ENCODE assay signal across 9 cellular contexts in genomic region chr1:66542811-66543767, GRCh38. TPM values are rescaled to one million over a fixed set of nuclear protein-coding genes. Genes with fewer than 3 reads are reported as not detected.
DNase-seq lines count a peak whose midpoint lies in the region; ATAC-seq, FAIRE-seq and TF ChIP-seq lines count a peak whose summit lies in the region.
"Had no signal": no experiment of that assay in that cellular context is flagged by ENCODE, and none has a peak within 500 bp of the region (broad histone marks: within the 10 kb centered on the region; RNA-seq: fewer than 3 reads in every experiment).

No MANE protein-coding gene starts in this region.

- peak overlapping the region; percentile 50; the same call in 1 of the 2 replicates for H3K27ac Mint-ChIP-seq in GM23338
- H3K27ac Mint-ChIP-seq: activated B cell treated with CpG ODN at 0.5 μM for 24 hours had no signal

- no peak for TF ChIP-seq EP300 in gastroesophageal sphincter (IDR thresholded peaks at IDR 0.05)

- H3K9me2 ChIP-seq in GM23338 (ENCODE audit: insufficient read depth): no peaks in the 10 kb centered on the region
- H3K9me2 ChIP-seq in PC-9 (ENCODE audit: insufficient read depth): no peaks in the 10 kb centered on the region

- TF ChIP-seq POLR2A in gastroesophageal sphincter (IDR thresholded peaks at IDR 0.05): no peak
- no peak for TF ChIP-seq POLR2A in GM12892 (IDR thresholded peaks at IDR 0.05; ENCODE audit: low read depth, low read length)

- H3K27me3 Mint-ChIP-seq in GM23338 (ENCODE audit: insufficient read depth, low read depth, poor library complexity): peaks cover 4% of the 10 kb centered on the region
- H3K27me3 Mint-ChIP-seq: activated B cell treated with CpG ODN at 0.5 μM for 24 hours had no signal

- 38 to 67% methylated on average over 6 to 8 of the region's 8 CpGs for WGBS in gastroesophageal sphincter (ENCODE audit: low coverage in 1 of 2), 2 donors

- H3F3A ChIP-seq in GM23338 (replicated peaks; ENCODE audit: low read depth): no peaks in the 10 kb centered on the region
- no peaks in the 10 kb centered on the region for H3F3A ChIP-seq in PC-9 (ENCODE audit: insufficient read depth, low read depth)

- intact Hi-C loops in PC-9 (cut with micrococcal nuclease; ENCODE audit: unreplicated experiment): loop anchor here (1.0 kb wide), 1 partner anchor 21 kb away; no protein-coding TSS in a partner anchor

- H3K4me1 ChIP-seq in GM23338 (ENCODE audit: insufficient read depth): peaks cover 27% of the 10 kb centered on the region
- H3K4me1 ChIP-seq in PC-9 (replicated peaks; ENCODE audit: insufficient read depth): peaks cover 21% of the 10 kb centered on the region
- peaks cover 0 to 38% (median 4%) of the 10 kb centered on the region in 3 donors for H3K4me1 ChIP-seq in gastroesophageal sphincter

- H3K4me1 Mint-ChIP-seq in GM23338: peaks cover 26% of the 10 kb centered on the region
- H3K4me1 Mint-ChIP-seq: activated B cell treated with CpG ODN at 0.5 μM for 24 hours had no signal

- H3K27ac ChIP-seq in GM23338 (ENCODE audit: low read depth) (no peak overlapping the region), PC-9 (peak overlapping the region; percentile 69), gastroesophageal sphincter (peak overlapping the region; percentile 41 to 47 (median 43))

- TF ChIP-seq CTCF in GM23338 (conservative IDR thresholded peaks at IDR 0.05; ENCODE audit: low read depth in 2 of 2): no peak
- no peak for TF ChIP-seq CTCF in PC-9 (conservative IDR thresholded peaks at IDR 0.05)
- no peak for TF ChIP-seq CTCF in gastroesophageal sphincter (IDR thresholded peaks at IDR 0.05)
- no peak for TF ChIP-seq CTCF in GM10266 (IDR thresholded peaks at IDR 0.05; ENCODE audit: control insufficient read depth, insufficient read depth, low read depth, missing control alignments)

- no peaks in the 10 kb centered on the region for H3K36me3 Mint-ChIP-seq in GM23338 (ENCODE audit: low read depth)

- H3K36me3 ChIP-seq in GM23338 (ENCODE audit: insufficient read depth) (no peaks in the 10 kb centered on the region), PC-9 (ENCODE audit: low read depth) (no peaks in the 10 kb centered on the region), gastroesophageal sphincter (no peaks in the 10 kb centered on the region), MG63 (no peaks in the 10 kb centered on the region)

- H4K20me1 ChIP-seq in GM23338 (replicated peaks; ENCODE audit: insufficient read depth): no peaks in the 10 kb centered on the region
- H4K20me1 ChIP-seq in PC-9 (ENCODE audit: insufficient read depth): no peaks in the 10 kb centered on the region

- H3K4me2 ChIP-seq in GM23338 (no peak overlapping the region), PC-9 (peak overlapping the region; percentile 39)

- FAIRE-seq in GM12892 (lab: Jason Lieb, UNC): no peak

- no peak overlapping the region for H3K4me3 ChIP-seq in GM23338
- no peak overlapping the region for H3K4me3 ChIP-seq in PC-9
- H3K4me3 ChIP-seq in gastroesophageal sphincter: no peak overlapping the region
- no peak overlapping the region for H3K4me3 ChIP-seq in MG63

- CTCF ChIA-PET in PC-9 (lab: Charles Lee): no interaction called here

- H3K79me2 ChIP-seq in GM23338 (replicated peaks; ENCODE audit: insufficient read depth) (no peaks in the 10 kb centered on the region), PC-9 (ENCODE audit: low read depth) (no peaks in the 10 kb centered on the region)

- H3K9me3 ChIP-seq in PC-9 (ENCODE audit: insufficient read depth, low read depth): no peaks in the 10 kb centered on the region
- H3K9me3 ChIP-seq in gastroesophageal sphincter: no peaks in the 10 kb centered on the region
- H3K9me3 ChIP-seq in MG63: no peaks in the 10 kb centered on the region

- BruUV-seq in PC-9 (replicated peaks; lab: Mats Ljungman, UMichigan): no TSS peak

- H3K4me3 Mint-ChIP-seq in GM23338: no peak overlapping the region
- H3K4me3 Mint-ChIP-seq: activated B cell treated with CpG ODN at 0.5 μM for 24 hours had no signal

- POLR2A ChIA-PET in PC-9 (lab: Charles Lee; ENCODE audit: unreplicated experiment): interaction anchor here (0.5 to 0.7 kb wide), 3 partner anchors 10 to 245 kb away, joined by 3 to 7 read pairs (median 3); no protein-coding TSS in a partner anchor

- H3K9me3 Mint-ChIP-seq in GM23338: no peaks in the 10 kb centered on the region
- H3K9me3 Mint-ChIP-seq: activated B cell treated with CpG ODN at 0.5 μM for 24 hours had no signal

- ATAC-seq in GM23338 (no peak), gastroesophageal sphincter (peak; percentile 77)

- no peak for DNase-seq in GM23338 (ENCODE audit: low spot score)
- peak; percentile 72 to 84 for DNase-seq in PC-9
- peak; percentile 70 for DNase-seq in putamen (ENCODE audit: low spot score)
- no peak for DNase-seq in MG63
- no peak for DNase-seq in GM12892 (ENCODE audit: insufficient read length)
- no peak for DNase-seq in GM10266 (ENCODE audit: extremely low spot score)
- DNase-seq in SK-N-DZ (ENCODE audit: low spot score): no peak
- DNase-seq: activated B cell treated with CpG ODN at 0.5 μM for 24 hours had no signal

- H2AFZ ChIP-seq in GM23338 (no peak overlapping the region), PC-9 (no peak overlapping the region)

- H3K27me3 ChIP-seq in GM23338 (ENCODE audit: insufficient read depth): no peaks in the 10 kb centered on the region
- no peaks in the 10 kb centered on the region for H3K27me3 ChIP-seq in PC-9 (ENCODE audit: insufficient read depth, low read depth)
- H3K27me3 ChIP-seq in gastroesophageal sphincter: no peaks in the 10 kb centered on the region
- H3K27me3 ChIP-seq in MG63: no peaks in the 10 kb centered on the region

TF ChIP-seq in GM23338, 12 proteins besides CTCF, POLR2A, EP300 and RAD21 (continues in another document):
- no peak for TF ChIP-seq NANOG (IDR thresholded peaks at IDR 0.05; ENCODE audit: borderline replicate concordance)
- TF ChIP-seq ZNF114 (CRISPR knock-in tag; IDR thresholded peaks at IDR 0.05): no peak
- TF ChIP-seq POLR2AphosphoS5 (IDR thresholded peaks at IDR 0.05; ENCODE audit: low read depth): no peak
- TF ChIP-seq, protein P1, sequence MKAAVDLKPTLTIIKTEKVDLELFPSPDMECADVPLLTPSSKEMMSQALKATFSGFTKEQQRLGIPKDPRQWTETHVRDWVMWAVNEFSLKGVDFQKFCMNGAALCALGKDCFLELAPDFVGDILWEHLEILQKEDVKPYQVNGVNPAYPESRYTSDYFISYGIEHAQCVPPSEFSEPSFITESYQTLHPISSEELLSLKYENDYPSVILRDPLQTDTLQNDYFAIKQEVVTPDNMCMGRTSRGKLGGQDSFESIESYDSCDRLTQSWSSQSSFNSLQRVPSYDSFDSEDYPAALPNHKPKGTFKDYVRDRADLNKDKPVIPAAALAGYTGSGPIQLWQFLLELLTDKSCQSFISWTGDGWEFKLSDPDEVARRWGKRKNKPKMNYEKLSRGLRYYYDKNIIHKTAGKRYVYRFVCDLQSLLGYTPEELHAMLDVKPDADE (IDR thresholded peaks at IDR 0.05): no peak
- no peak for TF ChIP-seq CREB1 (CRISPR knock-in tag; IDR thresholded peaks at IDR 0.05; ENCODE audit: low read depth)
- TF ChIP-seq EZH2phosphoT487 (IDR thresholded peaks at IDR 0.05; ENCODE audit: unreplicated experiment): no peak

RNA-seq across cellular contexts. Expression of gene SGIP1, which starts 9.1 kb away (rescaled TPM):
- total RNA-seq in GM23338 (2014; rRNA removed; shearing (Covaris generic)): 2.4 and 4.1 TPM in 2 replicates
- 4.5 and 6.1 TPM in 2 replicates for polyA plus RNA-seq in GM23338 (2016; fragmentation: Nextera tagmentation; extraction: Ambion mirVana)
- total RNA-seq in PC-9 (2021) (not detected in 2 replicates), gastroesophageal sphincter (10 to 100 TPM in 2 of 4 donors, 1 to 10 TPM in 2; 6.5 to 14.0 (median 10.7) TPM)
- not detected in 2 replicates for total RNA-seq in MG63 (2014; rRNA removed; shearing (Covaris generic); ENCODE audit: low replicate concordance)
- not detected for polyA plus RNA-seq in GM12892 (2012; ENCODE audit: missing spikeins)
- polyA plus RNA-seq in SK-N-DZ (2014; cell fraction: cytosol; rRNA removed): 7.2 and 8.8 TPM in 2 replicates
- 34.6 and 71.6 TPM in 2 replicates for polyA plus RNA-seq in SK-N-DZ (2014; cell fraction: nucleus; rRNA removed)
- total RNA-seq: activated B cell treated with CpG ODN at 0.5 μM for 24 hours had no signal

Comparison
In these comparisons a context has a peak if more than half of its experiments do, and no peak if none do; other contexts are left out.
1. DNase-seq: peak in PC-9 (2 of 2) and putamen (single experiment); none in GM23338 (single experiment), MG63 (single experiment), GM12892 (single experiment), GM10266 (single experiment) and SK-N-DZ (single experiment).